8 cellular contexts compared by ENCODE assay signal in the genomic region with DNA sequence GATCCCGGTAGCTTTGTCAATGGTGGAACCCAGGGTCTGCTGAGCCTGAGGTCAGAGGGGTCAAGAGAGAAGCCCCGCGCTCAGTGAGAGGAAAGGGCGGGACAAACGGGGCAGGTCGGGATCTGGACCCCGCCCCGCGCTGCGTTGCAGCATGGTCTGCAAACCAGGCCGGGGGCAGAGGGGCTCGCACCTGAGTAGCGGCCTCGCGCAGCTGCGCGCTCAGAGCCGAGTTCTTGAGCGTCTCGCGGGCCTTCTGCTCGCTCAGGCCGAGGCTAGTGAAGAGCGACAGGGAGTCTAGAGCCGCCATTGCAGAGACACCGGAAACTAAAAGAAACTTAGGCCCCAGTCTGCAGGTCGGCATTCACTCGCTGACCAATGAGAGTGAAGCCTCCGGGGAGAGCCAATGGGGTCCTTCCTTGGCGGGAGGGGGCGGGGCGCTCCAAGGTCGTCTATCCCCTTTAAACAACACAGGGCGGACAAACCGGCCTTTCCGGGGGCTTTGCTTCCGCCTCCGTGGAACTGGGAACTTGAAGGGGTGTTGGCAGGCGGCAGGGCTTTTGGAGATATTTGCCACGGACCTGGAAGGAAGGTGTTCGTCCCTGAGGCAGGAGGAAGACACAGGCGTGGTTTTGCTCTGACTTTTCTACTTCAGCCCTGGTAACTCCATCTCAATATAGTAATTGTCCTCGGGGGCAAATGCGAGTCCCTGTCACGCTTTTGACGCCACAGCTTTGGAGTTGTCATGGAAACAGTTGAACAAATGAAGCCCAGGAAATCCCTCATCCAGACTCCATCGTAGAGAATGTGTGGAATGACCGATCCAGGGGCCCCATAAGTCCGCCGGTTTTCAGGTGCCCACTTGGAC. TPM values are rescaled to one million over a fixed set of nuclear protein-coding genes. Genes with fewer than 3 reads are reported as not detected.
DNase-seq lines count a peak whose midpoint lies in the region; ATAC-seq and TF ChIP-seq lines count a peak whose summit lies in the region.

A gene (minus strand): TSS at position 331 of the 865 bp plus-strand sequence. CDS start 24 bp downstream, at position 307.

- H3K9me2 ChIP-seq in DOHH2 (replicated peaks; ENCODE audit: control insufficient read depth, low read length): no peaks in the 10 kb centered on the region
- no peaks in the 10 kb centered on the region for H3K9me2 ChIP-seq in GM23338 (ENCODE audit: insufficient read depth)
- H3K9me2 ChIP-seq in Loucy (replicated peaks; ENCODE audit: low read depth, low read length): no peaks in the 10 kb centered on the region

- H4K20me1 ChIP-seq in DOHH2 (ENCODE audit: control insufficient read depth, insufficient read depth, low read depth, low read length) (no peaks in the 10 kb centered on the region), GM23338 (replicated peaks; ENCODE audit: insufficient read depth) (no peaks in the 10 kb centered on the region; the same call in 1 of the 2 replicates), Loucy (ENCODE audit: insufficient read depth, low read length, poor library complexity, severe bottlenecking) (peaks cover 5% of the 10 kb centered on the region)

- H3K27me3 ChIP-seq in DOHH2 (ENCODE audit: control insufficient read depth, low read length) (no peaks in the 10 kb centered on the region), GM23338 (ENCODE audit: insufficient read depth) (no peaks in the 10 kb centered on the region), Loucy (ENCODE audit: insufficient read depth, low read length, poor library complexity, severe bottlenecking) (no peaks in the 10 kb centered on the region)

- H3K36me3 ChIP-seq in DOHH2 (ENCODE audit: control insufficient read depth, low read length) (peaks cover 67% of the 10 kb centered on the region), GM23338 (ENCODE audit: insufficient read depth) (peaks cover 24% of the 10 kb centered on the region), Loucy (ENCODE audit: insufficient read depth, low read length) (peaks cover 29% of the 10 kb centered on the region; the same call in 1 of the 2 replicates)

- H3K27me3 Mint-ChIP-seq in GM23338 (ENCODE audit: insufficient read depth, low read depth, poor library complexity): peaks cover 17% of the 10 kb centered on the region
- H3K27me3 Mint-ChIP-seq in natural killer cell treated with Interleukin-12 subunit alpha and Interleukin-12 subunit beta and Interleukin-15 and Interleukin-18, amount 100 ng/mL, for 72 hours: no peaks in the 10 kb centered on the region

- peak; percentile 98 for ATAC-seq in GM23338
- peak; percentile 97 to 99 for ATAC-seq in natural killer cell treated with Interleukin-12 subunit alpha and Interleukin-12 subunit beta and Interleukin-15 and Interleukin-18, amount 100 ng/mL, for 72 hours

- TF ChIP-seq CTCF in DOHH2 (IDR thresholded peaks at IDR 0.05; ENCODE audit: low read depth, low read length, poor library complexity, severe bottlenecking) (no peak), GM23338 (conservative IDR thresholded peaks at IDR 0.05; ENCODE audit: low read depth in 2 of 2) (no peak), Loucy (conservative IDR thresholded peaks at IDR 0.05; ENCODE audit: low read length) (no peak)

- peak within 1 kb of the TSS; percentile 85 for H3K4me3 ChIP-seq in DOHH2 (ENCODE audit: low read length)
- H3K4me3 ChIP-seq in GM23338: peak within 1 kb of the TSS; percentile 88
- peak within 1 kb of the TSS; percentile 100 for H3K4me3 ChIP-seq in Loucy (ENCODE audit: low read length, poor library complexity, severe bottlenecking)

- H2AFZ ChIP-seq in GM23338 (peak within 1 kb of the TSS; percentile 89; the same call in 1 of the 2 replicates), Loucy (ENCODE audit: low read length) (peak within 1 kb of the TSS; percentile 93)

- peak within 1 kb of the TSS; percentile 97 for H3K9ac ChIP-seq in Loucy (ENCODE audit: low read depth, low read length, poor library complexity, severe bottlenecking)

- no peaks in the 10 kb centered on the region for H3K9me3 Mint-ChIP-seq in GM23338
- no peaks in the 10 kb centered on the region for H3K9me3 Mint-ChIP-seq in natural killer cell treated with Interleukin-12 subunit alpha and Interleukin-12 subunit beta and Interleukin-15 and Interleukin-18, amount 100 ng/mL, for 72 hours

- H3K27ac Mint-ChIP-seq in GM23338: peak within 1 kb of the TSS; percentile 99
- H3K27ac Mint-ChIP-seq in natural killer cell treated with Interleukin-12 subunit alpha and Interleukin-12 subunit beta and Interleukin-15 and Interleukin-18, amount 100 ng/mL, for 72 hours: peak within 1 kb of the TSS; percentile 92 to 97

- peak within 1 kb of the TSS; percentile 64 for H3K27ac ChIP-seq in DOHH2 (ENCODE audit: low read depth, low read length)
- peak within 1 kb of the TSS; percentile 82 for H3K27ac ChIP-seq in GM23338 (ENCODE audit: low read depth)

- H3K36me3 Mint-ChIP-seq in GM23338 (ENCODE audit: low read depth): peaks cover 55% of the 10 kb centered on the region
- H3K36me3 Mint-ChIP-seq in natural killer cell treated with Interleukin-12 subunit alpha and Interleukin-12 subunit beta and Interleukin-15 and Interleukin-18, amount 100 ng/mL, for 72 hours: peaks cover 8% of the 10 kb centered on the region

- H3K4me1 ChIP-seq in DOHH2 (ENCODE audit: control insufficient read depth, low read length) (peaks cover 21% of the 10 kb centered on the region), GM23338 (ENCODE audit: insufficient read depth) (peaks cover 14% of the 10 kb centered on the region), Loucy (ENCODE audit: insufficient read depth, low read length, poor library complexity, severe bottlenecking) (peaks cover 20% of the 10 kb centered on the region)

- no peaks in the 10 kb centered on the region for H3K9me3 ChIP-seq in DOHH2 (ENCODE audit: control insufficient read depth, insufficient read depth, low read length)
- H3K9me3 ChIP-seq in Loucy (ENCODE audit: insufficient read depth, low read depth, low read length): no peaks in the 10 kb centered on the region

- H3K4me3 Mint-ChIP-seq in GM23338: peak within 1 kb of the TSS; percentile 99
- peak within 1 kb of the TSS; percentile 91 for H3K4me3 Mint-ChIP-seq in natural killer cell treated with Interleukin-12 subunit alpha and Interleukin-12 subunit beta and Interleukin-15 and Interleukin-18, amount 100 ng/mL, for 72 hours

- peak within 1 kb of the TSS; percentile 96 for H3K4me2 ChIP-seq in DOHH2 (ENCODE audit: low read length)
- peak within 1 kb of the TSS; percentile 100 for H3K4me2 ChIP-seq in GM23338
- H3K4me2 ChIP-seq in Loucy (ENCODE audit: low read depth, low read length, poor library complexity, severe bottlenecking): peak within 1 kb of the TSS; percentile 95

- DNase-seq in GM23338 (ENCODE audit: low spot score) (peak; percentile 98), SHP77 (lab: John Stamatoyannopoulos, UW) (peak; percentile 89 to 94), fibroblast of peridontal ligament (ENCODE audit: extremely low read depth) (peak; percentile 88)
- DNase-seq in activated T-helper 9 cell treated with anti-CD3 and anti-CD28 coated beads, Interleukin-2, amount 50 U/mL, for 16 hours (ENCODE audit: low read depth): peak; percentile 85
- DNase-seq in natural killer cell treated with Interleukin-12 subunit alpha and Interleukin-12 subunit beta and Interleukin-15 and Interleukin-18, amount 100 ng/mL, for 72 hours (ENCODE audit: low spot score): peak; percentile 94
- peak; percentile 87 for DNase-seq in stimulated activated naive CD4-positive, alpha-beta T cell treated with Interleukin-2 at 50 U/mL for 16 hours (lab: John Stamatoyannopoulos, UW)

- H3K4me1 Mint-ChIP-seq in GM23338: peaks cover 24% of the 10 kb centered on the region
- peaks cover 26 to 35% of the 10 kb centered on the region in 2 donors for H3K4me1 Mint-ChIP-seq in natural killer cell treated with Interleukin-12 subunit alpha and Interleukin-12 subunit beta and Interleukin-15 and Interleukin-18, amount 100 ng/mL, for 72 hours (ENCODE audit: low read depth in 2 of 2)

- H3K79me2 ChIP-seq in DOHH2 (ENCODE audit: control insufficient read depth, low read length): peaks cover 29% of the 10 kb centered on the region
- peaks cover 10% of the 10 kb centered on the region for H3K79me2 ChIP-seq in GM23338 (replicated peaks; ENCODE audit: insufficient read depth)
- H3K79me2 ChIP-seq in Loucy (ENCODE audit: insufficient read depth, low read length): peaks cover 25% of the 10 kb centered on the region

- H3F3A ChIP-seq in DOHH2 (ENCODE audit: control insufficient read depth, insufficient read depth) (peaks cover 4% of the 10 kb centered on the region; the same call in 1 of the 2 replicates), GM23338 (replicated peaks; ENCODE audit: low read depth) (peaks cover 17% of the 10 kb centered on the region; the same call in 1 of the 2 replicates), Loucy (ENCODE audit: low read depth) (no peaks in the 10 kb centered on the region)

TF ChIP-seq in GM23338, 12 proteins besides CTCF, POLR2A, EP300 and RAD21 (continues in another document):
- peak; percentile 83 for TF ChIP-seq POLR2AphosphoS5 (IDR thresholded peaks at IDR 0.05; ENCODE audit: low read depth)
- TF ChIP-seq STAT1 (IDR thresholded peaks at IDR 0.05; ENCODE audit: unreplicated experiment): no peak
- 0 out of 2 replicates have a peak, but pooled peaks have one; percentile 18 for TF ChIP-seq CREB1 (CRISPR knock-in tag; IDR thresholded peaks at IDR 0.05; ENCODE audit: low read depth)

RNA-seq across cellular contexts. Expression of the gene that starts here (rescaled TPM):
- 301 and 373 TPM in 2 replicates for total RNA-seq in GM23338 (2014; rRNA removed; shearing (Covaris generic))
- polyA plus RNA-seq in GM23338 (2016; fragmentation: Nextera tagmentation; extraction: Ambion mirVana): 173 and 189 TPM in 2 replicates
- total RNA-seq in natural killer cell treated with Interleukin-12 subunit alpha and Interleukin-12 subunit beta and Interleukin-15 and Interleukin-18, amount 100 ng/mL, for 72 hours: 100 to 1,000 TPM; 207 to 261 TPM

Comparison
In these comparisons a context has a peak if more than half of its experiments do, and no peak if none do; other contexts are left out.
1. Peak in every context shown above with its lines: DNase-seq, ATAC-seq, H3K4me3 ChIP-seq and H3K27ac ChIP-seq.